8 cellular contexts compared by ENCODE assay signal in the genomic region with DNA sequence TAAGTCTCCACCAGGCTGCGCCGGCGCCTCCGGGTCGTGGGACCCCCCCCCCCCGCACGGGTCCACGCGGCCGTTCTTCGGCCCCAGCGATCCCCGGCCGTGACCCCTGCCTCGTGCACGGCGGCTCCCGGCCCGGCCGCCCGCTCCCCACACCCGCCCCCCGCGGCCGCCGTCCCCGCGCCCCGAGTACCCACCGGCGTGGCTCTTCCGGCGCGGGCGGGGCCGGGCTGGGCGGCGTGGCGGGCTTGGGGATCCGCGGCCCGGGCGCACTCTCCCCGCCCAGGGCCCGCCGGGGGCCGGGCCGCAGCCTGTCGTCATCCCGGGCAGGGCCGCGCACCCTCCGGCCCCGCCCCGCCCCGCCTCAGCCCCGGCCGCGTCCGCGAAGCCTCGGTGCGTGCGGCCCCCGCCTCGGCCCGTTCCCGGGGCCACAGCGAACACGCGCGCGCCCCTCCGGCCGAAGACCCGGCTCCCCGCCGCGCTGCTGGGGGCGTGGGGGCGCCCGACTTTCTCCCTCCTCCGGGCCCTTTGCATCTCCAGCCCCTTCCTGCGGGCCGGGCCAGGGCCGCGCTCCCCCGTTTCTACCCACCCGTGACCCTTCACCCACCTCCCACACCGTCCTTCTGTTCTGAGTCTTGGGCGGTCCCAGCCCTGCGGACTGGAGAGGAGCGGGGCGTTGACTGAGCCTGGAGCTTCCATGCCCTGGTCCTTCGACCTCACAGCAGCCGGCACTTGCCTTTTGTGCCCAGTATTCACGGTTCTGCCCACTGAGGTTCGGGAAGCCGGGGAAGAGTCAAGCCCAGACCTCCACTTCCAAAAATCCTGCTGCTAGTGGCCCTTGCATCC. TPM values are rescaled to one million over a fixed set of nuclear protein-coding genes. Genes with fewer than 3 reads are reported as not detected.
DNase-seq lines count a peak whose midpoint lies in the region; ATAC-seq, FAIRE-seq and TF ChIP-seq lines count a peak whose summit lies in the region.

No MANE protein-coding gene starts in this region.

- H3K36me3 ChIP-seq in Karpas-422 (ENCODE audit: insufficient read depth, low read length) = no peaks in the 10 kb centered on the region
- H3K36me3 ChIP-seq in neural cell (ENCODE audit: insufficient read depth, low read length) = no peaks in the 10 kb centered on the region

- DNase-seq in CD4-positive, alpha-beta T cell = peak in 2 of 10 experiments; percentile 38 to 45
- DNase-seq in GM19239 (ENCODE audit: insufficient read length, low spot score) = peak; percentile 90
- DNase-seq in Karpas-422 = peak; percentile 80
- peak; percentile 67 for DNase-seq in activated T-cell treated with anti-CD3 and anti-CD28 coated beads, Interleukin-2, amount 50 U/mL, for 24 hours
- DNase-seq in foreskin fibroblast = peak; percentile 64 to 86
- no peak for DNase-seq in DMS114 treated with DMSO at 0.1 percent for 48 hours (lab: John Stamatoyannopoulos, UW; ENCODE audit: unreplicated experiment)
- DNase-seq in cerebellar nuclear complex (lab: John Stamatoyannopoulos, UW) = no peak

- H3F3A ChIP-seq in neural cell (ENCODE audit: insufficient read depth, low read length, poor library complexity, severe bottlenecking) = no peaks in the 10 kb centered on the region

- H2AFZ ChIP-seq in Karpas-422 (ENCODE audit: low read length) (peak overlapping the region; percentile 66), neural cell (ENCODE audit: low read depth, low read length) (no peak overlapping the region)

- H3K79me2 ChIP-seq in Karpas-422 (ENCODE audit: low read length) = no peaks in the 10 kb centered on the region
- no peaks in the 10 kb centered on the region for H3K79me2 ChIP-seq in neural cell (replicated peaks; ENCODE audit: insufficient read depth, low read length)

- TF ChIP-seq RAD21 in neural cell (conservative IDR thresholded peaks at IDR 0.05) = no peak

- H3K4me2 ChIP-seq in Karpas-422 (ENCODE audit: low read depth, low read length, poor library complexity, severe bottlenecking) (peak overlapping the region; percentile 96), neural cell (ENCODE audit: low read length) (no peak overlapping the region)

- peaks cover 40% of the 10 kb centered on the region for H3K4me1 Mint-ChIP-seq in CD4-positive, alpha-beta T cell (ENCODE audit: low read depth)
- peaks cover 35% of the 10 kb centered on the region for H3K4me1 Mint-ChIP-seq in activated T-cell treated with anti-CD3 and anti-CD28 coated beads, Interleukin-2, amount 50 U/mL, for 24 hours (ENCODE audit: low read depth)

- H3K27me3 Mint-ChIP-seq in CD4-positive, alpha-beta T cell = no peaks in the 10 kb centered on the region
- peaks cover 4% of the 10 kb centered on the region for H3K27me3 Mint-ChIP-seq in activated T-cell treated with anti-CD3 and anti-CD28 coated beads, Interleukin-2, amount 50 U/mL, for 24 hours

- no peak for TF ChIP-seq CTCF in CD4-positive, alpha-beta T cell (IDR thresholded peaks at IDR 0.05)
- no peak for TF ChIP-seq CTCF in foreskin fibroblast (IDR thresholded peaks at IDR 0.05; ENCODE audit: low read depth, low read length)
- TF ChIP-seq CTCF in neural cell (IDR thresholded peaks at IDR 0.05; ENCODE audit: poor library complexity, severe bottlenecking) = no peak

- no peaks in the 10 kb centered on the region for H3K9me3 ChIP-seq in CD4-positive, alpha-beta T cell (ENCODE audit: control insufficient read depth, low read length)
- no peaks in the 10 kb centered on the region for H3K9me3 ChIP-seq in Karpas-422 (ENCODE audit: low read length)
- no peaks in the 10 kb centered on the region for H3K9me3 ChIP-seq in neural cell (ENCODE audit: low read length)

- TF ChIP-seq EP300 in neural cell (conservative IDR thresholded peaks at IDR 0.05; ENCODE audit: poor library complexity, severe bottlenecking) = no peak

- H3K4me3 ChIP-seq in Karpas-422 (ENCODE audit: low read length) (peak overlapping the region; percentile 86), foreskin fibroblast (ENCODE audit: low read depth in 1 of 2, low read length in 2 of 2) (peak overlapping the region; percentile 85 to 86), neural cell (ENCODE audit: low read length) (peak overlapping the region; percentile 75)

- CTCF ChIA-PET in CD4-positive, alpha-beta T cell (lab: Charles Lee) = interaction anchor here (1.1 kb wide), 1 partner anchor 24 kb away, joined by 5 read pairs; no protein-coding TSS in a partner anchor

- H3K27ac ChIP-seq in CD4-positive, alpha-beta T cell (ENCODE audit: low read depth, low read length) = peak overlapping the region; percentile 66
- peak overlapping the region; percentile 55 for H3K27ac ChIP-seq in Karpas-422 (ENCODE audit: low read length)
- H3K27ac ChIP-seq in neural cell (ENCODE audit: low read length) = no peak overlapping the region

- H3K36me3 Mint-ChIP-seq in CD4-positive, alpha-beta T cell (ENCODE audit: low read depth) = peaks cover 26% of the 10 kb centered on the region
- H3K36me3 Mint-ChIP-seq in activated T-cell treated with anti-CD3 and anti-CD28 coated beads, Interleukin-2, amount 50 U/mL, for 24 hours (ENCODE audit: low read depth) = peaks cover 15% of the 10 kb centered on the region

- peak; percentile 14 for ATAC-seq in CD4-positive, alpha-beta T cell (ENCODE audit: poor library complexity)

- POLR2A ChIA-PET in CD4-positive, alpha-beta T cell (lab: Charles Lee) = interaction anchor here (1.1 to 4.1 kb wide), 3 partner anchors 24 to 28 kb away, joined by 3 to 33 read pairs (median 5); a partner anchor contains a TSS

- H3K4me1 ChIP-seq in Karpas-422 (ENCODE audit: low read length) = peaks cover 36% of the 10 kb centered on the region

- H3K4me3 Mint-ChIP-seq in CD4-positive, alpha-beta T cell = peak overlapping the region; percentile 91
- peak overlapping the region; percentile 85 for H3K4me3 Mint-ChIP-seq in activated T-cell treated with anti-CD3 and anti-CD28 coated beads, Interleukin-2, amount 50 U/mL, for 24 hours

- H3K9me3 Mint-ChIP-seq in CD4-positive, alpha-beta T cell = no peaks in the 10 kb centered on the region
- no peaks in the 10 kb centered on the region for H3K9me3 Mint-ChIP-seq in activated T-cell treated with anti-CD3 and anti-CD28 coated beads, Interleukin-2, amount 50 U/mL, for 24 hours

- H3K27me3 ChIP-seq in CD4-positive, alpha-beta T cell (ENCODE audit: control insufficient read depth, insufficient read depth, low read length) = no peaks in the 10 kb centered on the region
- no peaks in the 10 kb centered on the region for H3K27me3 ChIP-seq in Karpas-422 (ENCODE audit: low read length)
- peaks cover 11% of the 10 kb centered on the region for H3K27me3 ChIP-seq in neural cell (ENCODE audit: insufficient read depth, low read depth, low read length)

- H3K9ac ChIP-seq in Karpas-422 (ENCODE audit: low read length) (peak overlapping the region; percentile 87), neural cell (ENCODE audit: low read length) (peak overlapping the region; percentile 62)

- peak; percentile 45 for FAIRE-seq in GM19239 (lab: Jason Lieb, UNC)

- H3K9me2 ChIP-seq in Karpas-422 (replicated peaks; ENCODE audit: insufficient read depth, low read length) = no peaks in the 10 kb centered on the region
- H3K9me2 ChIP-seq in neural cell (ENCODE audit: insufficient read depth, low read length) = no peaks in the 10 kb centered on the region

- peak overlapping the region; percentile 80 for H3K27ac Mint-ChIP-seq in CD4-positive, alpha-beta T cell
- H3K27ac Mint-ChIP-seq in activated T-cell treated with anti-CD3 and anti-CD28 coated beads, Interleukin-2, amount 50 U/mL, for 24 hours = peak overlapping the region; percentile 87

- intact Hi-C loops in CD4-positive, alpha-beta T cell (cut with DNase I, micrococcal nuclease) = loop anchor here (2.0 to 5.0 kb wide), 2 partner anchors 23 to 34 kb away; a partner anchor contains a TSS

- no peaks in the 10 kb centered on the region for H4K20me1 ChIP-seq in Karpas-422 (ENCODE audit: insufficient read depth, low read depth, low read length)
- no peaks in the 10 kb centered on the region for H4K20me1 ChIP-seq in neural cell (ENCODE audit: insufficient read depth)

TF ChIP-seq in neural cell, 6 proteins besides CTCF, POLR2A, EP300 and RAD21 (continues in another document):
- TF ChIP-seq MXI1 (conservative IDR thresholded peaks at IDR 0.05; ENCODE audit: poor library complexity, severe bottlenecking) = no peak
- no peak for TF ChIP-seq POLR2AphosphoS5 (IDR thresholded peaks at IDR 0.05)
- TF ChIP-seq, protein P1, sequence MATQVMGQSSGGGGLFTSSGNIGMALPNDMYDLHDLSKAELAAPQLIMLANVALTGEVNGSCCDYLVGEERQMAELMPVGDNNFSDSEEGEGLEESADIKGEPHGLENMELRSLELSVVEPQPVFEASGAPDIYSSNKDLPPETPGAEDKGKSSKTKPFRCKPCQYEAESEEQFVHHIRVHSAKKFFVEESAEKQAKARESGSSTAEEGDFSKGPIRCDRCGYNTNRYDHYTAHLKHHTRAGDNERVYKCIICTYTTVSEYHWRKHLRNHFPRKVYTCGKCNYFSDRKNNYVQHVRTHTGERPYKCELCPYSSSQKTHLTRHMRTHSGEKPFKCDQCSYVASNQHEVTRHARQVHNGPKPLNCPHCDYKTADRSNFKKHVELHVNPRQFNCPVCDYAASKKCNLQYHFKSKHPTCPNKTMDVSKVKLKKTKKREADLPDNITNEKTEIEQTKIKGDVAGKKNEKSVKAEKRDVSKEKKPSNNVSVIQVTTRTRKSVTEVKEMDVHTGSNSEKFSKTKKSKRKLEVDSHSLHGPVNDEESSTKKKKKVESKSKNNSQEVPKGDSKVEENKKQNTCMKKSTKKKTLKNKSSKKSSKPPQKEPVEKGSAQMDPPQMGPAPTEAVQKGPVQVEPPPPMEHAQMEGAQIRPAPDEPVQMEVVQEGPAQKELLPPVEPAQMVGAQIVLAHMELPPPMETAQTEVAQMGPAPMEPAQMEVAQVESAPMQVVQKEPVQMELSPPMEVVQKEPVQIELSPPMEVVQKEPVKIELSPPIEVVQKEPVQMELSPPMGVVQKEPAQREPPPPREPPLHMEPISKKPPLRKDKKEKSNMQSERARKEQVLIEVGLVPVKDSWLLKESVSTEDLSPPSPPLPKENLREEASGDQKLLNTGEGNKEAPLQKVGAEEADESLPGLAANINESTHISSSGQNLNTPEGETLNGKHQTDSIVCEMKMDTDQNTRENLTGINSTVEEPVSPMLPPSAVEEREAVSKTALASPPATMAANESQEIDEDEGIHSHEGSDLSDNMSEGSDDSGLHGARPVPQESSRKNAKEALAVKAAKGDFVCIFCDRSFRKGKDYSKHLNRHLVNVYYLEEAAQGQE (IDR thresholded peaks at IDR 0.05; ENCODE audit: borderline replicate concordance) = no peak

RNA-seq across cellular contexts. Expression of a gene that starts 0.9 kb away (rescaled TPM):
- total RNA-seq in CD4-positive, alpha-beta T cell = 10 to 100 TPM; 21.0 to 24.7 TPM
- 14.7 and 20.5 TPM in 2 replicates for total RNA-seq in Karpas-422 (2014; rRNA removed; shearing (Covaris generic); ENCODE audit: low replicate concordance)
- polyA plus RNA-seq in neural cell = 5.7 and 5.8 TPM in 2 replicates
- 8.0 and 8.9 TPM in 2 replicates for polyA minus RNA-seq in neural cell

RNA-seq across cellular contexts. Expression of a gene that starts 24.8 kb away (rescaled TPM):
- 100 to 1,000 TPM; 199 to 207 TPM for total RNA-seq in CD4-positive, alpha-beta T cell
- total RNA-seq in Karpas-422 (2014; rRNA removed; shearing (Covaris generic); ENCODE audit: low replicate concordance) = 61.7 and 102 TPM in 2 replicates
- polyA plus RNA-seq in neural cell = 35.8 and 37.6 TPM in 2 replicates
- 53.6 and 56.6 TPM in 2 replicates for polyA minus RNA-seq in neural cell

RNA-seq across cellular contexts. Expression of a gene that starts 35.6 kb away (rescaled TPM):
- total RNA-seq in CD4-positive, alpha-beta T cell = 10 to 100 TPM; 13.6 to 14.5 TPM
- total RNA-seq in Karpas-422 (2014; rRNA removed; shearing (Covaris generic); ENCODE audit: low replicate concordance) = 14.1 and 19.5 TPM in 2 replicates
- 105 and 111 TPM in 2 replicates for polyA plus RNA-seq in neural cell
- 111 and 115 TPM in 2 replicates for polyA minus RNA-seq in neural cell

Comparison
In these comparisons a context has a peak if more than half of its experiments do, and no peak if none do; other contexts are left out.
1. DNase-seq: peak in GM19239 (single experiment), Karpas-422 (single experiment), activated T-cell treated with anti-CD3 and anti-CD28 coated beads, Interleukin-2, amount 50 U/mL, for 24 hours (single experiment) and foreskin fibroblast (2 of 2); none in DMS114 treated with DMSO at 0.1 percent for 48 hours (single experiment) and cerebellar nuclear complex (0 of 2).
2. Peak in every context shown above with its lines, with median percentiles within 50 percentile points of each other: H3K4me3 ChIP-seq.